10 cellular contexts compared by ENCODE assay signal in genomic region chr12:21526721-21527345, GRCh38. TPM values are rescaled to one million over a fixed set of nuclear protein-coding genes. Genes with fewer than 3 reads are reported as not detected.
A peak's percentile ranks its signal among the peaks of the same experiment; 100 is the strongest.
DNase-seq lines count a peak whose midpoint lies in the region; ATAC-seq, FAIRE-seq and TF ChIP-seq lines count a peak whose summit lies in the region.
"Had no signal": no experiment of that assay in that cellular context is flagged by ENCODE, and none has a peak within 500 bp of the region (broad histone marks: within the 10 kb centered on the region; RNA-seq: fewer than 3 reads in every experiment).

No MANE protein-coding gene starts in this region.

- H3K27me3 Mint-ChIP-seq in activated T-cell treated with anti-CD3 and anti-CD28 coated beads, Interleukin-2, amount 50 U/mL, for 4 hours (ENCODE audit: low read depth), result peaks cover 31% of the 10 kb centered on the region
- H3K27me3 Mint-ChIP-seq in activated T-helper 2 cell treated with anti-CD3 and anti-CD28 coated beads, Interferon-gamma antibody, Interleukin-2, Interleukin-4, amounts not matched to agents 10 μg/mL and 5 μg/mL and 100 μg/mL, durations not matched to agents 14 hours and 24 hours and 36 hours (ENCODE audit: low read depth), result peaks cover 25% of the 10 kb centered on the region

- no peak for DNase-seq in activated T-cell treated with anti-CD3 and anti-CD28 coated beads, Interleukin-2, amount 50 U/mL, for 4 hours
- DNase-seq in activated T-cell treated with anti-CD3 and anti-CD28 coated beads for 4 hours, result no peak
- no peak for DNase-seq in activated T-helper 2 cell treated with anti-CD3 and anti-CD28 coated beads, Interferon-gamma antibody, Interleukin-2, Interleukin-4, amounts not matched to agents 10 μg/mL and 5 μg/mL and 100 μg/mL, durations not matched to agents 14 hours and 24 hours and 36 hours (ENCODE audit: low spot score)
- no peak for DNase-seq in keratinocyte (ENCODE audit: low read depth, low spot score)
- DNase-seq in thyroid gland, result peak in 1 of 2 donors; percentile 20
- DNase-seq in D721Med (ENCODE audit: insufficient read length, low spot score), result no peak
- no peak for DNase-seq in DMS 273 (lab: John Stamatoyannopoulos, UW; ENCODE audit: unreplicated experiment)
- no peak for DNase-seq in HuH-7 (ENCODE audit: low spot score)

- dilution Hi-C loops in keratinocyte (cut with MboI; ENCODE audit: extremely low pct_ligation_motif_present, low sequenced_read_pairs), result no loop called here

- intact Hi-C loops in activated T-helper 2 cell treated with anti-CD3 and anti-CD28 coated beads, Interferon-gamma antibody, Interleukin-2, Interleukin-4, amounts not matched to agents 10 μg/mL and 5 μg/mL and 100 μg/mL, durations not matched to agents 14 hours and 24 hours and 36 hours (cut with micrococcal nuclease), result loop anchor here (1.0 to 5.0 kb wide), 2 partner anchors 26 to 35 kb away; partner anchors contain the start of genes GOLT1B and RECQL
- intact Hi-C loops in thyroid gland (cut with DNase I), result no loop called here

- H3K4me3 ChIP-seq in keratinocyte (ENCODE audit: control insufficient read depth in 2 of 3, extremely low read depth in 1 of 3, insufficient read depth in 2 of 3, low read depth in 1 of 3, low read length in 3 of 3) (peak overlapping the region in 1 of 3 experiments; percentile 75), thyroid gland (replicated peaks in 1 of 3) (peak overlapping the region in 2 of 3 donors; percentile 43 to 60)

- WGBS in thyroid gland, 2 donors, result 18 to 23% methylated on average over 12 of the region's 12 CpGs

- no peaks in the 10 kb centered on the region for H3K79me2 ChIP-seq in keratinocyte (ENCODE audit: control insufficient read depth, insufficient read depth, low read length)

- TF ChIP-seq CTCF in keratinocyte (optimal IDR thresholded peaks at IDR 0.05 in 1 of 3, IDR thresholded peaks at IDR 0.05 in 1 of 3, conservative IDR thresholded peaks at IDR 0.05 in 1 of 3; ENCODE audit: extremely low read depth in 1 of 3, insufficient read depth in 2 of 3, low read length in 3 of 3) (no peak), thyroid gland (IDR thresholded peaks at IDR 0.05) (no peak), D721Med (IDR thresholded peaks at IDR 0.05; ENCODE audit: insufficient read depth, missing control alignments) (no peak)

- no peaks in the 10 kb centered on the region for H4K20me1 ChIP-seq in keratinocyte (ENCODE audit: control insufficient read depth, extremely low read depth, insufficient read depth, low read length)

- H3K4me1 Mint-ChIP-seq in activated T-cell treated with anti-CD3 and anti-CD28 coated beads, Interleukin-2, amount 50 U/mL, for 4 hours (ENCODE audit: low read depth), result peaks cover 11% of the 10 kb centered on the region
- H3K4me1 Mint-ChIP-seq in activated T-helper 2 cell treated with anti-CD3 and anti-CD28 coated beads, Interferon-gamma antibody, Interleukin-2, Interleukin-4, amounts not matched to agents 10 μg/mL and 5 μg/mL and 100 μg/mL, durations not matched to agents 14 hours and 24 hours and 36 hours (ENCODE audit: low read depth), result peaks cover 8% of the 10 kb centered on the region

- no peak for FAIRE-seq in keratinocyte (lab: Jason Lieb, UNC)
- FAIRE-seq in D721Med (lab: Jason Lieb, UNC), result no peak
- FAIRE-seq: G401.6 had no signal

- H3K4me1 ChIP-seq in keratinocyte (ENCODE audit: control insufficient read depth, extremely low read depth, insufficient read depth, low read length), result no peaks in the 10 kb centered on the region
- H3K4me1 ChIP-seq in thyroid gland, result peaks cover 14 to 17% of the 10 kb centered on the region in 2 donors

- H3K4me2 ChIP-seq in keratinocyte (ENCODE audit: control insufficient read depth, extremely low read depth, insufficient read depth, low read depth, low read length), result peak overlapping the region; percentile 90

- H3K9me1 ChIP-seq in keratinocyte (ENCODE audit: control insufficient read depth, extremely low read depth, insufficient read depth, low read length), result no peaks in the 10 kb centered on the region

- H3K4me3 Mint-ChIP-seq in activated T-cell treated with anti-CD3 and anti-CD28 coated beads, Interleukin-2, amount 50 U/mL, for 4 hours, result peak overlapping the region; percentile 75
- peak overlapping the region; percentile 80 for H3K4me3 Mint-ChIP-seq in activated T-helper 2 cell treated with anti-CD3 and anti-CD28 coated beads, Interferon-gamma antibody, Interleukin-2, Interleukin-4, amounts not matched to agents 10 μg/mL and 5 μg/mL and 100 μg/mL, durations not matched to agents 14 hours and 24 hours and 36 hours (ENCODE audit: low read depth)

- ATAC-seq in activated T-cell treated with anti-CD3 and anti-CD28 coated beads, Interleukin-2, amount 50 U/mL, for 4 hours, result no peak

- no peak for TF ChIP-seq POLR2A in thyroid gland (IDR thresholded peaks at IDR 0.05)

- H3K9me3 Mint-ChIP-seq in activated T-cell treated with anti-CD3 and anti-CD28 coated beads, Interleukin-2, amount 50 U/mL, for 4 hours, result peaks cover 11% of the 10 kb centered on the region
- H3K9me3 Mint-ChIP-seq in activated T-helper 2 cell treated with anti-CD3 and anti-CD28 coated beads, Interferon-gamma antibody, Interleukin-2, Interleukin-4, amounts not matched to agents 10 μg/mL and 5 μg/mL and 100 μg/mL, durations not matched to agents 14 hours and 24 hours and 36 hours, result peaks cover 5% of the 10 kb centered on the region

- H3K27ac Mint-ChIP-seq in activated T-helper 2 cell treated with anti-CD3 and anti-CD28 coated beads, Interferon-gamma antibody, Interleukin-2, Interleukin-4, amounts not matched to agents 10 μg/mL and 5 μg/mL and 100 μg/mL, durations not matched to agents 14 hours and 24 hours and 36 hours, result peak overlapping the region; percentile 48

- no peak overlapping the region for H3K9ac ChIP-seq in keratinocyte (ENCODE audit: control insufficient read depth, extremely low read depth, insufficient read depth, low read length)

- H3K27me3 ChIP-seq in keratinocyte (ENCODE audit: control insufficient read depth, extremely low read depth, insufficient read depth, low read length), result peaks cover 27% of the 10 kb centered on the region
- H3K27me3 ChIP-seq in thyroid gland, result no peaks in the 10 kb centered on the region

- peak overlapping the region; percentile 87 for H2AFZ ChIP-seq in keratinocyte (ENCODE audit: control insufficient read depth, low read length)

- no peaks in the 10 kb centered on the region for H3K36me3 Mint-ChIP-seq in activated T-cell treated with anti-CD3 and anti-CD28 coated beads, Interleukin-2, amount 50 U/mL, for 4 hours (ENCODE audit: insufficient read depth)
- H3K36me3 Mint-ChIP-seq in activated T-helper 2 cell treated with anti-CD3 and anti-CD28 coated beads, Interferon-gamma antibody, Interleukin-2, Interleukin-4, amounts not matched to agents 10 μg/mL and 5 μg/mL and 100 μg/mL, durations not matched to agents 14 hours and 24 hours and 36 hours (ENCODE audit: low read depth), result no peaks in the 10 kb centered on the region

- H3K9me3 ChIP-seq in keratinocyte (ENCODE audit: control insufficient read depth, low read depth, low read length) (no peaks in the 10 kb centered on the region), thyroid gland (no peaks in the 10 kb centered on the region)

- no peak overlapping the region for H3K27ac ChIP-seq in keratinocyte (ENCODE audit: control insufficient read depth, insufficient read depth, low read length)
- peak overlapping the region; percentile 85 to 89 (median 85) for H3K27ac ChIP-seq in thyroid gland

- no peaks in the 10 kb centered on the region for H3K36me3 ChIP-seq in keratinocyte (ENCODE audit: control insufficient read depth in 2 of 2, extremely low read depth in 1 of 2, insufficient read depth in 2 of 2, low read length in 2 of 2)
- no peaks in the 10 kb centered on the region for H3K36me3 ChIP-seq in thyroid gland

RNA-seq across cellular contexts. Expression of gene SPX, which starts 0.7 kb away (rescaled TPM):
- under 1 TPM; 0.10 to 0.27 (median 0.13) TPM for total RNA-seq in activated T-cell treated with anti-CD3 and anti-CD28 coated beads, Interleukin-2, amount 50 U/mL, for 4 hours
- total RNA-seq in activated T-helper 2 cell treated with anti-CD3 and anti-CD28 coated beads, Interferon-gamma antibody, Interleukin-2, Interleukin-4, amounts not matched to agents 10 μg/mL and 5 μg/mL and 100 μg/mL, durations not matched to agents 14 hours and 24 hours and 36 hours, result 1.1 and 1.6 TPM in 2 replicates
- polyA plus RNA-seq in keratinocyte, result 0.07 to 0.12 TPM (median 0.12 TPM) in 3 replicates
- not detected for polyA plus RNA-seq in keratinocyte (2011; ENCODE audit: low read depth)
- 0.12 and 0.18 TPM in 2 replicates for polyA plus RNA-seq in keratinocyte (2011; cell fraction: cytosol; rRNA removed)
- 0.06 TPM in 1 of 2 replicates, not detected in the other for polyA plus RNA-seq in keratinocyte (2011; cell fraction: nucleus; rRNA removed)
- polyA plus RNA-seq in keratinocyte (2012; ENCODE audit: low replicate concordance), result not detected in 2 replicates
- not detected in 3 replicates for polyA minus RNA-seq in keratinocyte
- polyA minus RNA-seq in keratinocyte (2011; cell fraction: cytosol; rRNA and poly(A)+ RNA removed), result not detected
- 0.08 TPM in 1 of 2 replicates, not detected in the other for polyA minus RNA-seq in keratinocyte (2011; cell fraction: nucleus; rRNA and poly(A)+ RNA removed)
- total RNA-seq in thyroid gland, result 10 to 100 TPM; 18.0 to 48.2 (median 40.4) TPM
- total RNA-seq: dermis microvascular lymphatic vessel endothelial cell had no signal

RNA-seq across cellular contexts. Expression of gene GOLT1B, which starts 25.2 kb away (rescaled TPM):
- 10 to 100 TPM; 45.5 to 49.8 (median 48.1) TPM for total RNA-seq in activated T-cell treated with anti-CD3 and anti-CD28 coated beads, Interleukin-2, amount 50 U/mL, for 4 hours
- total RNA-seq in activated T-helper 2 cell treated with anti-CD3 and anti-CD28 coated beads, Interferon-gamma antibody, Interleukin-2, Interleukin-4, amounts not matched to agents 10 μg/mL and 5 μg/mL and 100 μg/mL, durations not matched to agents 14 hours and 24 hours and 36 hours, result 42.2 and 46.1 TPM in 2 replicates
- 12.0 to 25.8 TPM (median 16.7 TPM) in 3 replicates for polyA plus RNA-seq in keratinocyte
- polyA plus RNA-seq in keratinocyte (2011; ENCODE audit: low read depth), result 13.4 TPM
- 9.7 and 22.4 TPM in 2 replicates for polyA plus RNA-seq in keratinocyte (2011; cell fraction: cytosol; rRNA removed)
- polyA plus RNA-seq in keratinocyte (2011; cell fraction: nucleus; rRNA removed), result 17.9 and 25.8 TPM in 2 replicates
- polyA plus RNA-seq in keratinocyte (2012; ENCODE audit: low replicate concordance), result 40.5 and 46.0 TPM in 2 replicates
- polyA minus RNA-seq in keratinocyte, result 1.7 to 13.3 TPM (median 5.5 TPM) in 3 replicates
- 48.9 TPM for polyA minus RNA-seq in keratinocyte (2011; cell fraction: cytosol; rRNA and poly(A)+ RNA removed)
- 14.9 and 33.7 TPM in 2 replicates for polyA minus RNA-seq in keratinocyte (2011; cell fraction: nucleus; rRNA and poly(A)+ RNA removed)
- total RNA-seq in thyroid gland, result 100 to 1,000 TPM in 1 of 4 donors, 10 to 100 TPM in 3; 22.5 to 108 (median 40.1) TPM

RNA-seq across cellular contexts. Expression of gene RECQL, which starts 25.4 kb away (rescaled TPM):
- total RNA-seq in activated T-cell treated with anti-CD3 and anti-CD28 coated beads, Interleukin-2, amount 50 U/mL, for 4 hours, result 10 to 100 TPM; 37.0 to 57.4 (median 45.7) TPM
- total RNA-seq in activated T-helper 2 cell treated with anti-CD3 and anti-CD28 coated beads, Interferon-gamma antibody, Interleukin-2, Interleukin-4, amounts not matched to agents 10 μg/mL and 5 μg/mL and 100 μg/mL, durations not matched to agents 14 hours and 24 hours and 36 hours, result 68.4 and 69.0 TPM in 2 replicates
- polyA plus RNA-seq in keratinocyte, result 23.9 to 41.9 TPM (median 29.5 TPM) in 3 replicates
- 45.7 TPM for polyA plus RNA-seq in keratinocyte (2011; ENCODE audit: low read depth)
- 16.1 and 24.0 TPM in 2 replicates for polyA plus RNA-seq in keratinocyte (2011; cell fraction: cytosol; rRNA removed)
- polyA plus RNA-seq in keratinocyte (2011; cell fraction: nucleus; rRNA removed), result 28.5 and 39.1 TPM in 2 replicates
- 17.7 and 39.1 TPM in 2 replicates for polyA plus RNA-seq in keratinocyte (2012; ENCODE audit: low replicate concordance)
- 9.9 to 41.7 TPM (median 19.6 TPM) in 3 replicates for polyA minus RNA-seq in keratinocyte
- 20.5 TPM for polyA minus RNA-seq in keratinocyte (2011; cell fraction: cytosol; rRNA and poly(A)+ RNA removed)
- 21.9 and 38.4 TPM in 2 replicates for polyA minus RNA-seq in keratinocyte (2011; cell fraction: nucleus; rRNA and poly(A)+ RNA removed)
- 10 to 100 TPM; 26.8 to 71.2 (median 46.4) TPM for total RNA-seq in thyroid gland
